ENCODE assay signal across 1 cellular context in genomic region chr20:41512624-41513023, GRCh38.
TF ChIP-seq lines count a peak whose summit lies in the region.

No MANE protein-coding gene starts in this region.

TF ChIP-seq in GM23338, 12 proteins besides CTCF, POLR2A, EP300 and RAD21:
- TF ChIP-seq REST (IDR thresholded peaks at IDR 0.05; ENCODE audit: unreplicated experiment) (no peak), EZH2phosphoT487 (IDR thresholded peaks at IDR 0.05; ENCODE audit: unreplicated experiment) (no peak), ETS1 (IDR thresholded peaks at IDR 0.05) (no peak), STAT1 (IDR thresholded peaks at IDR 0.05; ENCODE audit: unreplicated experiment) (no peak), NANOG (IDR thresholded peaks at IDR 0.05; ENCODE audit: borderline replicate concordance) (no peak), JUNB (IDR thresholded peaks at IDR 0.05; ENCODE audit: unreplicated experiment) (no peak), POLR2AphosphoS5 (IDR thresholded peaks at IDR 0.05; ENCODE audit: low read depth) (no peak), ZNF331 (CRISPR knock-in tag; IDR thresholded peaks at IDR 0.05; ENCODE audit: low read depth) (no peak), CREB1 (CRISPR knock-in tag; IDR thresholded peaks at IDR 0.05; ENCODE audit: low read depth) (no peak), ZNF114 (CRISPR knock-in tag; IDR thresholded peaks at IDR 0.05) (no peak), ZNF462 (CRISPR knock-in tag; IDR thresholded peaks at IDR 0.05) (no peak), EZH2 (IDR thresholded peaks at IDR 0.05; ENCODE audit: low read depth, unreplicated experiment) (no peak)
